10 cellular contexts compared by ENCODE assay signal in the genomic region with DNA sequence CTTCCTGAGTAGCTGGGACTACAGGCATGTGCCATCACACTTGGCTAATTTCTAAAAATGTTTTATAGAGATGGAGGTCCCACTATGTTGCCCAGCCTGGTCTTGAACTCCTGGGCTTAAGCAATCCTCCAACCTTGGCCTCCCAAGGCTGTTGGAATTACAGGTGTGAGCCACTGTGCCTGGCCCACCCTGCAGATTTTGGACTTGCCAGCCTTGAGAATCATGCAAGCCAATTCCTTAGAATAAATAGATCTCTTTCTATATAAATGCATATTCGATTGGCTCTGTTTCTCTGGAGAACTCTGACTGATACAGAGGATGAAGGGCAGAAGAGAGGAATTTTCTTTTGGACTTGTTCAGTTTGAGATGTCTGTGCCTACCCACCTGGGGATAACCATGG. TPM values are rescaled to one million over a fixed set of nuclear protein-coding genes. Genes with fewer than 3 reads are reported as not detected.
"Had no signal": no experiment of that assay in that cellular context is flagged by ENCODE, and none has a peak within 500 bp of the region (broad histone marks: within the 10 kb centered on the region; RNA-seq: fewer than 3 reads in every experiment).

No MANE protein-coding gene starts in this region.

- FAIRE-seq: HTR-8/SVneo, K562 had no signal

- H3K36me3 Mint-ChIP-seq: IgD-negative memory B cell had no signal

- H3K4me3 ChIP-seq: K562 had no signal

- H3K9ac ChIP-seq: KMS-11 had no signal

- DNase-seq: IMR-90, KBM-7, KG1 had no signal

- H3K27ac ChIP-seq: HL-60, KMS-11 had no signal

- H3K4me2 ChIP-seq: KMS-11 had no signal

- H3K27me3 Mint-ChIP-seq: IgD-negative memory B cell had no signal

- ATAC-seq: K562 had no signal

- H3K27ac Mint-ChIP-seq: IgD-negative memory B cell had no signal

- H3K4me3 Mint-ChIP-seq: IgD-negative memory B cell had no signal

RNA-seq across cellular contexts. Expression of a gene that starts 6.7 kb away (rescaled TPM):
- total RNA-seq: HT-29, HT1080, IMR-90, K562 had no signal
- polyA plus RNA-seq: IgD-negative memory B cell, IMR-90, K562 had no signal
